Comparison of ENCODE assay signal across 8 cellular contexts in genomic region chr15:98649621-98649995, GRCh38. TPM values are rescaled to one million over a fixed set of nuclear protein-coding genes. Genes with fewer than 3 reads are reported as not detected.
DNase-seq lines count a peak whose midpoint lies in the region.

No MANE protein-coding gene starts in this region.

- no CpG with 5 or more reads among the region's 45 CpGs for WGBS in trophoblast cell (ENCODE audit: extremely low coverage, insufficient coverage, insufficient read length)

- H3K18ac ChIP-seq in trophoblast cell (ENCODE audit: low read length): peak overlapping the region; percentile 64

- peaks cover 23% of the 10 kb centered on the region for H3K79me2 ChIP-seq in trophoblast cell (ENCODE audit: control insufficient read depth, insufficient read depth, low read length, poor library complexity)

- H4K8ac ChIP-seq in trophoblast cell (ENCODE audit: low read depth, low read length): peak overlapping the region; percentile 83

- peak overlapping the region; percentile 98 for H3K27ac ChIP-seq in trophoblast cell (ENCODE audit: low read depth, low read length)

- H3K36me3 ChIP-seq in trophoblast cell (ENCODE audit: control insufficient read depth in 1 of 2, insufficient read depth in 2 of 2, low read length in 2 of 2): no peaks in the 10 kb centered on the region

- H2AK5ac ChIP-seq in trophoblast cell (ENCODE audit: low read length): peak overlapping the region; percentile 49

- H3K4me1 ChIP-seq in trophoblast cell (ENCODE audit: control insufficient read depth in 1 of 2, insufficient read depth in 2 of 2, low read length in 2 of 2): peaks cover 0 to 2% of the 10 kb centered on the region in 2 experiments

- H3K79me1 ChIP-seq in trophoblast cell (ENCODE audit: low read length): peaks cover 33% of the 10 kb centered on the region

- no peaks in the 10 kb centered on the region for H3K9me3 ChIP-seq in trophoblast cell (ENCODE audit: insufficient read depth, low read depth, low read length)

- peak overlapping the region; percentile 86 for H3K14ac ChIP-seq in trophoblast cell (ENCODE audit: low read length)

- peak overlapping the region; percentile 83 for H4K91ac ChIP-seq in trophoblast cell (ENCODE audit: low read depth, low read length)

- peak overlapping the region; percentile 56 for H2AFZ ChIP-seq in trophoblast cell (ENCODE audit: insufficient read depth, low read length, poor library complexity)

- peak overlapping the region; percentile 98 for H3K4me3 ChIP-seq in trophoblast cell (ENCODE audit: low read depth, low read length)

- no peaks in the 10 kb centered on the region for H3K27me3 ChIP-seq in trophoblast cell (ENCODE audit: insufficient read depth, low read length)

- H3K23ac ChIP-seq in trophoblast cell (ENCODE audit: low read length): no peak overlapping the region

- peak overlapping the region; percentile 17 for H4K12ac ChIP-seq in trophoblast cell (ENCODE audit: low read depth, low read length)

- peak overlapping the region; percentile 19 for H2BK12ac ChIP-seq in trophoblast cell (ENCODE audit: low read length)

- peak; percentile 36 for DNase-seq in Daoy (ENCODE audit: low read depth)
- peak; percentile 54 to 56 for DNase-seq in NOMO-1 (lab: John Stamatoyannopoulos, UW; ENCODE audit: unreplicated experiment in 2 of 2)
- DNase-seq in activated gamma-delta T cell treated with Interleukin-2 at 50 U/mL for 16 hours: peak; percentile 38
- peak; percentile 34 for DNase-seq in glomerular visceral epithelial cell (ENCODE audit: extremely low spot score)
- DNase-seq in trophoblast cell: peak; percentile 7 to 52
- DNase-seq in DMS79 treated with DMSO at 0.1 percent for 48 hours (lab: John Stamatoyannopoulos, UW): no peak
- DNase-seq in NCI-H2029 treated with DMSO at 0.1 percent for 48 hours (lab: John Stamatoyannopoulos, UW): no peak
- DNase-seq in NCI-H1105 treated with DMSO at 0.1 percent for 48 hours (lab: John Stamatoyannopoulos, UW): no peak

- H2BK5ac ChIP-seq in trophoblast cell (ENCODE audit: low read depth, low read length, poor library complexity): peak overlapping the region; percentile 84

- peak overlapping the region; percentile 97 for H3K9ac ChIP-seq in trophoblast cell (ENCODE audit: low read length)

- H3K4me2 ChIP-seq in trophoblast cell (ENCODE audit: low read length): peak overlapping the region; percentile 92

- peak overlapping the region; percentile 87 for H3K4ac ChIP-seq in trophoblast cell (ENCODE audit: low read depth, low read length)

- peak overlapping the region; percentile 92 for H2BK120ac ChIP-seq in trophoblast cell (ENCODE audit: insufficient read depth, low read length, poor library complexity)

RNA-seq across cellular contexts. Expression of gene IGF1R, which starts 1.3 kb away (rescaled TPM):
- 6.2 and 14.2 TPM in 2 replicates for total RNA-seq in Daoy (2014; rRNA removed; shearing (Covaris generic))
- polyA plus RNA-seq in trophoblast cell (2013): 121 and 126 TPM in 2 replicates

Comparison
In these comparisons a context has a peak if more than half of its experiments do, and no peak if none do; other contexts are left out.
1. DNase-seq: peak in Daoy (single experiment), NOMO-1 (2 of 2), activated gamma-delta T cell treated with Interleukin-2 at 50 U/mL for 16 hours (single experiment), glomerular visceral epithelial cell (single experiment) and trophoblast cell (2 of 2); none in DMS79 treated with DMSO at 0.1 percent for 48 hours (single experiment), NCI-H2029 treated with DMSO at 0.1 percent for 48 hours (single experiment) and NCI-H1105 treated with DMSO at 0.1 percent for 48 hours (single experiment).